14 cellular contexts compared by ENCODE assay signal in genomic region chr14:95522556-95522955, GRCh38. TPM values are rescaled to one million over a fixed set of nuclear protein-coding genes. Genes with fewer than 3 reads are reported as not detected.
DNase-seq lines count a peak whose midpoint lies in the region; ATAC-seq, FAIRE-seq and TF ChIP-seq lines count a peak whose summit lies in the region.
"Had no signal": no experiment of that assay in that cellular context is flagged by ENCODE, and none has a peak within 500 bp of the region (broad histone marks: within the 10 kb centered on the region; RNA-seq: fewer than 3 reads in every experiment).

No MANE protein-coding gene starts in this region.

- DNase-seq in activated T-cell treated with anti-CD3 and anti-CD28 coated beads, Interleukin-2, amount 50 U/mL, for 24 hours = no peak
- DNase-seq in activated T-cell treated with anti-CD3 and anti-CD28 coated beads for 4 hours (no peak), RWPE2 (ENCODE audit: low spot score) (no peak), K562 (ENCODE audit: extremely low read depth in 1 of 4, low spot score in 3 of 4) (no peak), spleen (no peak), small intestine (no peak), LoVo (ENCODE audit: low spot score) (no peak)
- no peak for DNase-seq in stimulated activated CD4-positive, alpha-beta T cell treated with anti-CD3 and anti-CD28 coated beads, Interleukin-4, amount 100 ng/mL, for 1 hour
- DNase-seq: DMS53, left cardiac atrium, NCI-H2029 treated with DMSO at 0.1 percent for 48 hours, uterus had no signal

- peak overlapping the region; percentile 98 for H3K27ac Mint-ChIP-seq in activated T-cell treated with anti-CD3 and anti-CD28 coated beads, Interleukin-2, amount 50 U/mL, for 24 hours

- H3K4me1 ChIP-seq in RWPE2 (ENCODE audit: insufficient read depth, poor library complexity, severe bottlenecking) (peaks cover 74% of the 10 kb centered on the region), K562 (replicated peaks in 1 of 2; ENCODE audit: control insufficient read depth in 2 of 2, insufficient read depth in 2 of 2, low read length in 2 of 2) (peaks cover 0 to 51% of the 10 kb centered on the region in 2 experiments; a peak in 3 of 5 replicates), spleen (peaks cover 41 to 100% (median 78%) of the 10 kb centered on the region in 6 donors), small intestine (ENCODE audit: control insufficient read depth in 2 of 2, insufficient read depth in 1 of 2, low read depth in 1 of 2, low read length in 1 of 2) (peaks cover 11 to 18% of the 10 kb centered on the region in 2 donors)

- no peaks in the 10 kb centered on the region for H3K36me3 Mint-ChIP-seq in activated T-cell treated with anti-CD3 and anti-CD28 coated beads, Interleukin-2, amount 50 U/mL, for 24 hours (ENCODE audit: low read depth)

- no peak overlapping the region for H2AFZ ChIP-seq in K562 (ENCODE audit: low read depth, low read length)

- H3K4me3 ChIP-seq in RWPE2 (ENCODE audit: severe bottlenecking) = no peak overlapping the region
- no peak overlapping the region for H3K4me3 ChIP-seq in K562
- H3K4me3 ChIP-seq in spleen = peak overlapping the region in 1 of 8 donors; percentile 17
- H3K4me3 ChIP-seq in small intestine (ENCODE audit: low read depth in 1 of 2, low read length in 2 of 2) = no peak overlapping the region
- H3K4me3 ChIP-seq: skin epidermis, uterus had no signal

- no peaks in the 10 kb centered on the region for H4K20me1 ChIP-seq in K562 (replicated peaks; ENCODE audit: control insufficient read depth, insufficient read depth, low read length)

- peak overlapping the region; percentile 68 for H3K4me3 Mint-ChIP-seq in activated T-cell treated with anti-CD3 and anti-CD28 coated beads, Interleukin-2, amount 50 U/mL, for 24 hours
- H3K4me3 Mint-ChIP-seq: neural crest cell had no signal

- in situ Hi-C loops in K562 (cut with MboI) = no loop called here

- peaks cover 93% of the 10 kb centered on the region for H3K4me1 Mint-ChIP-seq in activated T-cell treated with anti-CD3 and anti-CD28 coated beads, Interleukin-2, amount 50 U/mL, for 24 hours (ENCODE audit: low read depth)

- no peaks in the 10 kb centered on the region for H3K9me1 ChIP-seq in K562 (ENCODE audit: control insufficient read depth, insufficient read depth, low read length)

- TF ChIP-seq CTCF in RWPE2 (IDR thresholded peaks at IDR 0.05; ENCODE audit: poor library complexity, severe bottlenecking) (no peak), K562 (IDR thresholded peaks at IDR 0.05 in 2 of 3, conservative IDR thresholded peaks at IDR 0.05 in 1 of 3; ENCODE audit: insufficient read depth in 2 of 3, low read depth in 1 of 3, low read length in 3 of 3) (no peak), spleen (IDR thresholded peaks at IDR 0.05 in 8 of 11, conservative IDR thresholded peaks at IDR 0.05 in 3 of 11) (no peak)

- H3K36me3 ChIP-seq in RWPE2 (ENCODE audit: low read depth) (no peaks in the 10 kb centered on the region), K562 (ENCODE audit: control insufficient read depth, insufficient read depth, low read length) (no peaks in the 10 kb centered on the region), spleen (no peaks in the 10 kb centered on the region), small intestine (ENCODE audit: control insufficient read depth in 2 of 2, insufficient read depth in 2 of 2, low read length in 2 of 2) (no peaks in the 10 kb centered on the region)
- H3K36me3 ChIP-seq: uterus had no signal

- 56% methylated on average over 4 of the region's 4 CpGs for WGBS in K562 (ENCODE audit: insufficient coverage, low coverage, missing lambda C conversion rate)
- WGBS in spleen, 5 donors = 45 to 76% (median 65%) methylated on average over 4 of the region's 4 CpGs
- WGBS in small intestine, 3 donors = 78 to 82% (median 79%) methylated on average over 4 of the region's 4 CpGs

- H3K27ac ChIP-seq in RWPE2 (ENCODE audit: poor library complexity, severe bottlenecking) = peak overlapping the region; percentile 88
- H3K27ac ChIP-seq in K562 (ENCODE audit: extremely low read depth, low read depth, low read length) = no peak overlapping the region; the same call in 2 of the 3 replicates
- peak overlapping the region in 5 of 8 donors; percentile 19 to 97 (median 65) for H3K27ac ChIP-seq in spleen
- H3K27ac ChIP-seq in small intestine (ENCODE audit: low read depth in 1 of 2, low read length in 1 of 2) = no peak overlapping the region
- H3K27ac ChIP-seq: uterus had no signal

- H3K9me3 Mint-ChIP-seq in activated T-cell treated with anti-CD3 and anti-CD28 coated beads, Interleukin-2, amount 50 U/mL, for 24 hours = no peaks in the 10 kb centered on the region
- H3K9me3 Mint-ChIP-seq: neural crest cell had no signal

- intact Hi-C loops in K562 (cut with micrococcal nuclease) (no loop called here), spleen (cut with DNase I; ENCODE audit: low total_unique reads) (no loop called here)

- no peak for TF ChIP-seq POLR2A in K562 (conservative IDR thresholded peaks at IDR 0.05)
- no peak for TF ChIP-seq POLR2A in spleen (IDR thresholded peaks at IDR 0.05)

- no TSS peak for BruUV-seq in K562 (replicated peaks; lab: Mats Ljungman, UMichigan)

- H3K27me3 Mint-ChIP-seq in activated T-cell treated with anti-CD3 and anti-CD28 coated beads, Interleukin-2, amount 50 U/mL, for 24 hours = no peaks in the 10 kb centered on the region

- FAIRE-seq in K562 (lab: Jason Lieb, UNC) (no peak), small intestine (lab: Jason Lieb, UNC) (no peak)

- ATAC-seq in RWPE2 (ENCODE audit: low read depth) (no peak), K562 (no peak)
- ATAC-seq: left cardiac atrium had no signal

- H3K9ac ChIP-seq in K562 (ENCODE audit: insufficient read depth in 1 of 2, low read depth in 2 of 2, low read length in 2 of 2) = peak overlapping the region in 1 of 2 experiments; percentile 51; a peak in 1 of 4 replicates

- POLR2A ChIA-PET in K562 (lab: Yijun Ruan, JAX) = interaction anchor here (1.0 to 2.2 kb wide), 5 partner anchors 9 to 54 kb away, joined by 3 to 11 read pairs (median 3); partner anchors contain the start of gene GLRX5

- no peak for TF ChIP-seq RAD21 in K562 (CRISPR knock-in tag; conservative IDR thresholded peaks at IDR 0.05 in 1 of 2, IDR thresholded peaks at IDR 0.05 in 1 of 2)

- H3K9me3 ChIP-seq in RWPE2 (ENCODE audit: severe bottlenecking) = no peaks in the 10 kb centered on the region
- no peaks in the 10 kb centered on the region for H3K9me3 ChIP-seq in K562 (replicated peaks; ENCODE audit: control insufficient read depth, insufficient read depth, low read depth, low read length)
- H3K9me3 ChIP-seq in spleen = no peaks in the 10 kb centered on the region
- H3K9me3 ChIP-seq in small intestine (ENCODE audit: control insufficient read depth, low read depth) = no peaks in the 10 kb centered on the region
- H3K9me3 ChIP-seq: uterus had no signal

- peak overlapping the region; percentile 74; the same call in 1 of the 2 replicates for H3K4me2 ChIP-seq in K562 (ENCODE audit: insufficient read depth, low read length)

- CTCF ChIA-PET in K562 (lab: Yijun Ruan, JAX; ENCODE audit: low intra/inter-chr PET ratio) = no interaction called here

- H3K79me2 ChIP-seq in K562 (ENCODE audit: control insufficient read depth, insufficient read depth, low read length) = no peaks in the 10 kb centered on the region

- TF ChIP-seq EP300 in K562 (IDR thresholded peaks at IDR 0.05; ENCODE audit: low read length) = no peak

- no peaks in the 10 kb centered on the region for H3K27me3 ChIP-seq in RWPE2 (ENCODE audit: insufficient read depth, poor library complexity, severe bottlenecking)
- no peaks in the 10 kb centered on the region for H3K27me3 ChIP-seq in K562 (ENCODE audit: control insufficient read depth in 2 of 2, insufficient read depth in 2 of 2, low read length in 2 of 2)
- no peaks in the 10 kb centered on the region for H3K27me3 ChIP-seq in spleen (replicated peaks in 1 of 7)
- H3K27me3 ChIP-seq in small intestine (ENCODE audit: control insufficient read depth in 2 of 2, insufficient read depth in 2 of 2, low read length in 2 of 2) = no peaks in the 10 kb centered on the region
- H3K27me3 ChIP-seq: uterus had no signal

RNA-seq across cellular contexts. Expression of gene SYNE3, which starts 6.1 kb away (rescaled TPM):
- 2.1 and 2.6 TPM in 2 replicates for total RNA-seq in K562 (2011; cell fraction: chromatin; rRNA removed; ENCODE audit: low replicate concordance)
- total RNA-seq in K562 (2011; cell fraction: nucleolus; rRNA removed) = 1.2 and 1.3 TPM in 2 replicates
- total RNA-seq in K562 (2011; cell fraction: nucleoplasm; rRNA removed) = 1.8 and 2.3 TPM in 2 replicates
- 0.94 and 2.7 TPM in 2 replicates for total RNA-seq in K562 (2014; rRNA removed)
- 0.55 and 0.67 TPM in 2 replicates for total RNA-seq in K562 (2014; rRNA removed; fragmentation: Illumina TruSeq; extraction: Trizol)
- 0.47 and 0.79 TPM in 2 replicates for total RNA-seq in K562 (2015; rRNA removed; fragmentation: Illumina TruSeq; extraction: Trizol)
- total RNA-seq in K562 (2021) = 2.2 and 3.1 TPM in 2 replicates
- polyA plus RNA-seq in K562 (2011; rRNA removed) = 0.15 and 0.95 TPM in 2 replicates
- 0.10 and 0.47 TPM in 2 replicates for polyA plus RNA-seq in K562 (2011; cell fraction: cytosol; rRNA removed)
- 0.40 and 1.4 TPM in 2 replicates for polyA plus RNA-seq in K562 (2011; cell fraction: nucleus; rRNA removed)
- 1.1 and 2.8 TPM in 2 replicates for polyA plus RNA-seq in K562 (2012)
- 0.61 and 0.71 TPM in 2 replicates for polyA plus RNA-seq in K562 (2014; fragmentation: Illumina TruSeq; extraction: Trizol)
- under 1 TPM; 0.04 to 0.08 TPM for polyA plus RNA-seq in K562 (2014; fragmentation: Nextera tagmentation; extraction: Ambion mirVana)
- polyA plus RNA-seq in K562 (2014; rRNA removed) = 1.7 and 1.8 TPM in 2 replicates
- 0.14 and 1.0 TPM in 2 replicates for polyA minus RNA-seq in K562 (2011; rRNA and poly(A)+ RNA removed)
- polyA minus RNA-seq in K562 (2011; cell fraction: cytosol; rRNA and poly(A)+ RNA removed) = 0.82 TPM in 1 of 2 replicates, not detected in the other
- 0.13 and 2.0 TPM in 2 replicates for polyA minus RNA-seq in K562 (2011; cell fraction: nucleus; rRNA and poly(A)+ RNA removed)
- 10 to 100 TPM; 26.8 to 34.5 (median 28.9) TPM for total RNA-seq in spleen
- polyA plus RNA-seq in spleen = 1 to 10 TPM; 1.4 to 5.2 (median 1.8) TPM
- polyA plus RNA-seq in small intestine = 1 to 10 TPM in 2 of 3 donors, under 1 TPM in 1; 0.81 to 5.0 (median 1.8) TPM

RNA-seq across cellular contexts. Expression of gene GLRX5, which starts 12.3 kb away (rescaled TPM):
- 11.5 and 14.3 TPM in 2 replicates for total RNA-seq in K562 (2011; cell fraction: chromatin; rRNA removed; ENCODE audit: low replicate concordance)
- total RNA-seq in K562 (2011; cell fraction: nucleolus; rRNA removed) = 8.3 and 11.6 TPM in 2 replicates
- total RNA-seq in K562 (2011; cell fraction: nucleoplasm; rRNA removed) = 19.2 and 24.9 TPM in 2 replicates
- 78.4 and 97.8 TPM in 2 replicates for total RNA-seq in K562 (2014; rRNA removed)
- 85.5 and 97.4 TPM in 2 replicates for total RNA-seq in K562 (2014; rRNA removed; fragmentation: Illumina TruSeq; extraction: Trizol)
- total RNA-seq in K562 (2015; rRNA removed; fragmentation: Illumina TruSeq; extraction: Trizol) = 56.4 and 57.9 TPM in 2 replicates
- 66.8 and 68.0 TPM in 2 replicates for total RNA-seq in K562 (2021)
- 63.8 and 85.2 TPM in 2 replicates for polyA plus RNA-seq in K562 (2011; rRNA removed)
- polyA plus RNA-seq in K562 (2011; cell fraction: cytosol; rRNA removed) = 31.1 and 72.2 TPM in 2 replicates
- polyA plus RNA-seq in K562 (2011; cell fraction: nucleus; rRNA removed) = 9.8 and 21.8 TPM in 2 replicates
- polyA plus RNA-seq in K562 (2012) = 53.4 and 78.6 TPM in 2 replicates
- polyA plus RNA-seq in K562 (2014; fragmentation: Illumina TruSeq; extraction: Trizol) = 92.8 and 96.8 TPM in 2 replicates
- polyA plus RNA-seq in K562 (2014; fragmentation: Nextera tagmentation; extraction: Ambion mirVana) = 10 to 100 TPM; 16.7 to 20.0 TPM
- 66.4 and 73.9 TPM in 2 replicates for polyA plus RNA-seq in K562 (2014; rRNA removed)
- 32.8 and 34.4 TPM in 2 replicates for polyA minus RNA-seq in K562 (2011; rRNA and poly(A)+ RNA removed)
- 17.5 and 24.9 TPM in 2 replicates for polyA minus RNA-seq in K562 (2011; cell fraction: cytosol; rRNA and poly(A)+ RNA removed)
- polyA minus RNA-seq in K562 (2011; cell fraction: nucleus; rRNA and poly(A)+ RNA removed) = 5.8 and 14.6 TPM in 2 replicates
- 10 to 100 TPM; 18.2 to 48.4 (median 24.6) TPM for total RNA-seq in spleen
- 10 to 100 TPM; 24.4 to 37.3 (median 34.0) TPM for polyA plus RNA-seq in spleen
- 10 to 100 TPM; 53.5 to 80.5 (median 54.0) TPM for polyA plus RNA-seq in small intestine

Comparison
In these comparisons a context has a peak if more than half of its experiments do, and no peak if none do; other contexts are left out.
1. H3K27ac ChIP-seq: peak in RWPE2 (single experiment) and spleen (5 of 8); none in K562 (single experiment) and small intestine (0 of 2).